8 cellular contexts compared by ENCODE assay signal in the genomic region with DNA sequence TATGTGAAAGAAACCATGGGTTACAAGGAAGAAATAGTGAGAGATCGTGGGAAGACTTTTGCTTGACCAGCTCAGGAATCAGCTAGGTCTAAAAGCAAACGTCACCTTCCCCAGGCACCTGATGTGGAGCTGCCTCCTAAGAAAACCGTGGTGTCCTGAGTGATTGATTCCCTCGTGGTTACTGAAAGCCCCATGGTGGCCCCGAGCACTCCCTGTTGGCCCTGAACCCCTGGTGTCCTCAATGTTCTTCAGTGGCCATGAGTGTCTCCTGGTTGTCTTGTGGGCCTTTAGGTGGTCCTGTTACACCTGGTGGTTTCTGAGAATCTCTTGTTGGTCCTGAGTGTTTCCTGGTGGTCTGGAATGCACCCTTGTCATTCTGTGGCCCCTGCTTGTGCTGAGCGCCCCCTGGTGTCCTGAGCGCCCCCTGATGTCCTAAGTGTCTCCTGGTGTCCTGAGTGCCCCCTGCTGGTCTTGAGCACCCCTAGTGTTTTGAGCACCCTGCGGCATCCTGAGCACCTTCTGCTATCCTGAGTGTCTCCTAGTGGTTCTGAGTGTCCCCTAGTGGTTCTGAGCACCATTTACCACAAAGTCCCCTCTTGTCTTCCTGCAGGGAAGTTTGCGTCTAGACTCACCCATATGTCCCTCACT.
A peak's percentile ranks its signal among the peaks of the same experiment; 100 is the strongest.
DNase-seq lines count a peak whose midpoint lies in the region; ATAC-seq, FAIRE-seq and TF ChIP-seq lines count a peak whose summit lies in the region.

No MANE protein-coding gene starts in this region.

- H3K4me1 Mint-ChIP-seq in stimulated activated memory B cell treated with anti-CD40 and anti-IgM and Interleukin-4, amounts not matched to agents 10 μg/mL and 1 μg/mL and 100 μg/mL, for 72 hours: peaks cover 14% of the 10 kb centered on the region

- no peaks in the 10 kb centered on the region for H3K4me1 ChIP-seq in kidney (ENCODE audit: control insufficient read depth in 1 of 2, insufficient read depth in 1 of 2, low read depth in 1 of 2, low read length in 2 of 2)

- no peak overlapping the region for H3K4me3 ChIP-seq in kidney (ENCODE audit: low read length in 2 of 2)

- no peaks in the 10 kb centered on the region for H3K36me3 ChIP-seq in kidney (ENCODE audit: control insufficient read depth in 1 of 2, insufficient read depth in 2 of 2, low read length in 2 of 2)

- H3K36me3 Mint-ChIP-seq in stimulated activated memory B cell treated with anti-CD40 and anti-IgM and Interleukin-4, amounts not matched to agents 10 μg/mL and 1 μg/mL and 100 μg/mL, for 72 hours: no peaks in the 10 kb centered on the region

- intact Hi-C loops in kidney (cut with DNase I): no loop called here

- no peaks in the 10 kb centered on the region for H3K27me3 Mint-ChIP-seq in stimulated activated memory B cell treated with anti-CD40 and anti-IgM and Interleukin-4, amounts not matched to agents 10 μg/mL and 1 μg/mL and 100 μg/mL, for 72 hours

- no peaks in the 10 kb centered on the region for H3K9me3 Mint-ChIP-seq in stimulated activated memory B cell treated with anti-CD40 and anti-IgM and Interleukin-4, amounts not matched to agents 10 μg/mL and 1 μg/mL and 100 μg/mL, for 72 hours

- DNase-seq in NOMO-1 treated with DMSO at 0.1 percent for 48 hours (lab: John Stamatoyannopoulos, UW; ENCODE audit: unreplicated experiment) (peak; percentile 53), kidney (peak; percentile 75), ecto neural progenitor cell (ENCODE audit: low spot score) (no peak), AG20443 (ENCODE audit: low spot score) (no peak)
- peak; percentile 94 for DNase-seq in activated CD8-positive, alpha-beta memory T cell treated with anti-CD3 and anti-CD28 coated beads, Interleukin-2, amount 50 U/mL, for 48 hours

- TF ChIP-seq CTCF in 22Rv1 (IDR thresholded peaks at IDR 0.05): peak; percentile 79
- peak; percentile 38 for TF ChIP-seq CTCF in kidney (IDR thresholded peaks at IDR 0.05; ENCODE audit: borderline replicate concordance, extremely low read depth, insufficient read depth)

- peak overlapping the region; percentile 51 for H3K4me3 Mint-ChIP-seq in stimulated activated memory B cell treated with anti-CD40 and anti-IgM and Interleukin-4, amounts not matched to agents 10 μg/mL and 1 μg/mL and 100 μg/mL, for 72 hours

- no peaks in the 10 kb centered on the region for H3K9me3 ChIP-seq in kidney (ENCODE audit: control insufficient read depth in 1 of 2, low read length in 2 of 2)

- H3K27ac ChIP-seq in 22Rv1 (no peak overlapping the region), kidney (ENCODE audit: low read depth in 2 of 2, low read length in 2 of 2) (no peak overlapping the region)

- ATAC-seq in GM18907 (IDR thresholded peaks at IDR 0.05; ENCODE audit: unreplicated experiment): peak; percentile 53
- peak; percentile 81 for ATAC-seq in stimulated activated memory B cell treated with anti-CD40 and anti-IgM and Interleukin-4, amounts not matched to agents 10 μg/mL and 1 μg/mL and 100 μg/mL, for 72 hours

- H3K27ac Mint-ChIP-seq in stimulated activated memory B cell treated with anti-CD40 and anti-IgM and Interleukin-4, amounts not matched to agents 10 μg/mL and 1 μg/mL and 100 μg/mL, for 72 hours: peak overlapping the region; percentile 56

- no peak for FAIRE-seq in kidney (lab: Jason Lieb, UNC)

- H3K9ac ChIP-seq in kidney (ENCODE audit: low read length in 2 of 2): no peak overlapping the region

Comparison
In these comparisons a context has a peak if more than half of its experiments do, and no peak if none do; other contexts are left out.
1. DNase-seq: peak in NOMO-1 treated with DMSO at 0.1 percent for 48 hours (single experiment), activated CD8-positive, alpha-beta memory T cell treated with anti-CD3 and anti-CD28 coated beads, Interleukin-2, amount 50 U/mL, for 48 hours (single experiment) and kidney (single experiment); none in ecto neural progenitor cell (single experiment) and AG20443 (single experiment).